8 cellular contexts compared by ENCODE assay signal in the genomic region with DNA sequence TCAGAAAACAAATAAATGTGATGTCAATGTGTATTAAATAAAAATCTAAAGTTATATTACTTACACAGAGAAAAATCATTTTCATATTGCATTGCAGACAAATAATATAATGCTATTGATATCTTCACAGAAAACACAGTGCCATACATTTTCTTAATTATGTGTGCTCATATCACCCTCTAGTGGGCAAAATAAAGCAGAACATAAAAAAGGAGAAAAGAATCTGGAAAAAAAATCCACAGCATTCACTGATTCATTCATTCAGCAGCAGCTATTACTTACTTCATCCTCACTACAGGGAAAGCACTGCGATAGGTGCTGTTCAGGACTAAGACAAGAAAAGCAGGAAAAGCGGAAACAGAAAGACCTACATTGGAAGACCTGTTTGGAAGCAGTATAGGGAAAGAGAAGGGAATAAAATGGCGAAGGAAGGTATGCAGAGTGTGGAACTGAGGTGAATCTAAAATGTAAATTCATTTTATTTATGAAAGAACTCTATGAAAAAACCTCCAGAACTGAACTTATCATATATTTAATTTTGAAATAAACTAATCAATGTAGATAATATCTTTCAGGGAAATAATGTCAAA.
A peak's percentile ranks its signal among the peaks of the same experiment; 100 is the strongest.
DNase-seq lines count a peak whose midpoint lies in the region; ATAC-seq, FAIRE-seq and TF ChIP-seq lines count a peak whose summit lies in the region.

No MANE protein-coding gene starts in this region.

- H3K27me3 ChIP-seq in Karpas-422 (ENCODE audit: low read length), result no peaks in the 10 kb centered on the region
- no peaks in the 10 kb centered on the region for H3K27me3 ChIP-seq in SU-DHL-6 (ENCODE audit: low read length)
- H3K27me3 ChIP-seq in transverse colon, result no peaks in the 10 kb centered on the region

- H3K27ac ChIP-seq in Karpas-422 (ENCODE audit: low read length), result no peak overlapping the region
- H3K27ac ChIP-seq in SU-DHL-6 (ENCODE audit: low read depth, low read length), result no peak overlapping the region
- H3K27ac ChIP-seq in transverse colon, result no peak overlapping the region

- H2AFZ ChIP-seq in Karpas-422 (ENCODE audit: low read length), result no peak overlapping the region
- no peak overlapping the region for H2AFZ ChIP-seq in SU-DHL-6 (ENCODE audit: low read depth, low read length, severe bottlenecking)

- H3K9me3 ChIP-seq in Karpas-422 (ENCODE audit: low read length) (no peaks in the 10 kb centered on the region), SU-DHL-6 (ENCODE audit: insufficient read depth, low read length) (0 out of 2 replicates have a peak, but pooled peaks cover 6% of the 10 kb centered on the region), transverse colon (no peaks in the 10 kb centered on the region)

- H3K27me3 Mint-ChIP-seq in activated naive CD4-positive, alpha-beta T cell treated with anti-CD3 and anti-CD28 coated beads for 36 hours (ENCODE audit: low read depth), result no peaks in the 10 kb centered on the region

- H3K36me3 Mint-ChIP-seq in activated naive CD4-positive, alpha-beta T cell treated with anti-CD3 and anti-CD28 coated beads for 36 hours (ENCODE audit: low read depth), result peaks cover 32% of the 10 kb centered on the region

- DNase-seq in D341Med (ENCODE audit: low spot score) (peak; percentile 24), GM19239 (ENCODE audit: insufficient read length, low spot score) (no peak), Karpas-422 (peak; percentile 79), glomerular endothelial cell (ENCODE audit: extremely low read depth, low read depth, low spot score) (peak; percentile 25), transverse colon (no peak)
- no peak for DNase-seq in activated naive CD4-positive, alpha-beta T cell treated with anti-CD3 and anti-CD28 coated beads for 36 hours

- no peak overlapping the region for H3K4me2 ChIP-seq in Karpas-422 (ENCODE audit: low read depth, low read length, poor library complexity, severe bottlenecking)
- no peak overlapping the region for H3K4me2 ChIP-seq in SU-DHL-6 (ENCODE audit: low read depth, low read length, poor library complexity, severe bottlenecking)

- H3K4me3 Mint-ChIP-seq in activated naive CD4-positive, alpha-beta T cell treated with anti-CD3 and anti-CD28 coated beads for 36 hours, result no peak overlapping the region

- in situ Hi-C loops in transverse colon (cut with MboI; ENCODE audit: low pct_ligation_motif_present in 1 of 4, low pct_unique_long_range_greater_than_20kb in 1 of 4, low sequenced_read_pairs in 3 of 4), result no loop called here

- no peak for TF ChIP-seq POLR2A in transverse colon (IDR thresholded peaks at IDR 0.05)

- no peaks in the 10 kb centered on the region for H3K9me2 ChIP-seq in Karpas-422 (replicated peaks; ENCODE audit: insufficient read depth, low read length)
- H3K9me2 ChIP-seq in SU-DHL-6 (replicated peaks; ENCODE audit: insufficient read depth, low read length), result no peaks in the 10 kb centered on the region

- H3K27ac Mint-ChIP-seq in activated naive CD4-positive, alpha-beta T cell treated with anti-CD3 and anti-CD28 coated beads for 36 hours, result no peak overlapping the region

- H3K4me3 ChIP-seq in Karpas-422 (ENCODE audit: low read length) (no peak overlapping the region), SU-DHL-6 (ENCODE audit: insufficient read depth, low read length, poor library complexity, severe bottlenecking) (no peak overlapping the region), transverse colon (no peak overlapping the region)

- intact Hi-C loops in transverse colon (cut with DNase I; ENCODE audit: low total_unique reads), result no loop called here
- intact Hi-C loops in activated naive CD4-positive, alpha-beta T cell treated with anti-CD3 and anti-CD28 coated beads for 36 hours (cut with micrococcal nuclease), result no loop called here

- ATAC-seq in activated CD4-positive, CD25-positive, alpha-beta regulatory T cell treated with anti-CD3 and anti-CD28 coated beads, Interleukin-2, amount 50 U/mL, for 24 hours, result no peak

- H3K79me2 ChIP-seq in Karpas-422 (ENCODE audit: low read length) (no peaks in the 10 kb centered on the region), SU-DHL-6 (ENCODE audit: insufficient read depth, low read length) (no peaks in the 10 kb centered on the region)

- H4K20me1 ChIP-seq in Karpas-422 (ENCODE audit: insufficient read depth, low read depth, low read length) (no peaks in the 10 kb centered on the region), SU-DHL-6 (ENCODE audit: low read depth, low read length) (no peaks in the 10 kb centered on the region)

- peaks cover 9% of the 10 kb centered on the region for H3F3A ChIP-seq in SU-DHL-6 (ENCODE audit: insufficient read depth)

- no peak for TF ChIP-seq EP300 in transverse colon (IDR thresholded peaks at IDR 0.05; ENCODE audit: low read depth)

- no peak overlapping the region for H3K9ac ChIP-seq in Karpas-422 (ENCODE audit: low read length)
- no peak overlapping the region for H3K9ac ChIP-seq in SU-DHL-6 (ENCODE audit: low read length)

- 87 to 91% methylated on average over 3 of the region's 3 CpGs for WGBS in transverse colon (ENCODE audit: low coverage in 1 of 2), 2 donors

- H3K4me1 ChIP-seq in Karpas-422 (ENCODE audit: low read length) (no peaks in the 10 kb centered on the region), transverse colon (no peaks in the 10 kb centered on the region)

- peak; percentile 89 for FAIRE-seq in GM19239 (lab: Jason Lieb, UNC)

- H3K36me3 ChIP-seq in Karpas-422 (ENCODE audit: insufficient read depth, low read length), result peaks cover 7% of the 10 kb centered on the region; the same call in 1 of the 2 replicates
- H3K36me3 ChIP-seq in SU-DHL-6 (ENCODE audit: low read length), result peaks cover 34% of the 10 kb centered on the region
- no peaks in the 10 kb centered on the region for H3K36me3 ChIP-seq in transverse colon

- CTCF ChIA-PET in activated naive CD4-positive, alpha-beta T cell treated with anti-CD3 and anti-CD28 coated beads for 36 hours (lab: Charles Lee), result interaction anchor here (1.4 kb wide), 1 partner anchor 13 kb away, joined by 4 read pairs; no protein-coding TSS in a partner anchor

- H3K4me1 Mint-ChIP-seq in activated naive CD4-positive, alpha-beta T cell treated with anti-CD3 and anti-CD28 coated beads for 36 hours (ENCODE audit: low read depth), result no peaks in the 10 kb centered on the region

- H3K9me3 Mint-ChIP-seq in activated naive CD4-positive, alpha-beta T cell treated with anti-CD3 and anti-CD28 coated beads for 36 hours, result peaks cover 5% of the 10 kb centered on the region

- TF ChIP-seq CTCF in SU-DHL-6 (IDR thresholded peaks at IDR 0.05; ENCODE audit: insufficient read depth, low read length, poor library complexity, severe bottlenecking), result peak; percentile 58
- TF ChIP-seq CTCF in transverse colon (IDR thresholded peaks at IDR 0.05), result peak; percentile 28 to 63 (median 50)

Comparison
In these comparisons a context has a peak if more than half of its experiments do, and no peak if none do; other contexts are left out.
1. DNase-seq: peak in D341Med (single experiment), Karpas-422 (single experiment) and glomerular endothelial cell (single experiment); none in GM19239 (single experiment), transverse colon (single experiment) and activated naive CD4-positive, alpha-beta T cell treated with anti-CD3 and anti-CD28 coated beads for 36 hours (single experiment).